Comparison of ENCODE assay signal across 25 cellular contexts in the genomic region with DNA sequence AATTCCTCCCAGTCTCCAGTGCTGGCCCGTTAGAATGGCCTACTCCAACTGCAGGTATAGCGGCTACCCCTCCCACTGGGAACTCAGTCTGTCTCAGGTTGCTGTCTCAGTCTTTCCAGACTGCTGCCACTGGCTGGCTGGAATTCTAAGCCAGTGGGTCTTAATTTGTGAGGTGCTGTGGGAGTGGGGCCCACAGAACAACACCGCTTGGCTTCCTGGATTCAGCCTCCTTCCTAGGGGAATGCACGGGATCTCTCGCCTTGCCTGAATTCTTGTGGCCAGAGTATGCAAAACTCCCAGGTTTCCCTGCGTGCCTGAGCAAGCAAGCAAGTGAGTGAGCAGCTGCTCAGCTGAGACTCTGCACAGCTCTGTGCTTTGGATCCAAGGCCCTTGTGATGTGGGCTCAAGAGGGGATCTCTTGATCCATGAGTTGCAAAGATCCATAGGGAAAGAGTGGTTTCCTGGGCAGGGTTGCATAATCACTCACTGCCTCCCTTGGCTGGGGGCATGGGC. TPM values are rescaled to one million over a fixed set of nuclear protein-coding genes. Genes with fewer than 3 reads are reported as not detected.
DNase-seq lines count a peak whose midpoint lies in the region; ATAC-seq and TF ChIP-seq lines count a peak whose summit lies in the region.
"Had no signal": no experiment of that assay in that cellular context is flagged by ENCODE, and none has a peak within 500 bp of the region (broad histone marks: within the 10 kb centered on the region; RNA-seq: fewer than 3 reads in every experiment).

No MANE protein-coding gene starts in this region.

- POLR2A ChIA-PET in activated CD4-positive, alpha-beta memory T cell treated with anti-CD3 and anti-CD28 coated beads, Interleukin-2, amount 10 ng/mL, durations not matched to agents 7 days and 5 days (lab: Charles Lee): no interaction called here

- no peak overlapping the region for H2BK12ac ChIP-seq in mesenchymal stem cell (ENCODE audit: low read length in 2 of 2)

- H3K18ac ChIP-seq in mesenchymal stem cell (ENCODE audit: low read depth in 1 of 2, low read length in 2 of 2): no peak overlapping the region

- peaks cover 15% of the 10 kb centered on the region for H3K4me1 Mint-ChIP-seq in endodermal cell
- H3K4me1 Mint-ChIP-seq in activated CD4-positive, alpha-beta memory T cell treated with anti-CD3 and anti-CD28 coated beads, Interleukin-2, amount 10 ng/mL, durations not matched to agents 7 days and 5 days: no peaks in the 10 kb centered on the region

- 91% methylated on average over 4 to 6 of the region's 6 CpGs for WGBS in endodermal cell (ENCODE audit: insufficient coverage in 1 of 2, insufficient read length in 1 of 2), 2 experiments
- 78% methylated on average over 6 of the region's 6 CpGs for WGBS in mesenchymal stem cell

- H2AFZ ChIP-seq in mesenchymal stem cell (ENCODE audit: low read depth, low read length): no peak overlapping the region

- no peak overlapping the region for H3K4me3 ChIP-seq in endodermal cell (ENCODE audit: low read length)
- H3K4me3 ChIP-seq in mesenchymal stem cell (ENCODE audit: insufficient read depth in 1 of 2, low read depth in 1 of 2, low read length in 2 of 2): no peak overlapping the region
- H3K4me3 ChIP-seq: A549 had no signal

- peaks cover 5% of the 10 kb centered on the region for H3K36me3 Mint-ChIP-seq in endodermal cell (ENCODE audit: low read depth)
- H3K36me3 Mint-ChIP-seq in activated CD4-positive, alpha-beta memory T cell treated with anti-CD3 and anti-CD28 coated beads, Interleukin-2, amount 10 ng/mL, durations not matched to agents 7 days and 5 days (ENCODE audit: low read depth): no peaks in the 10 kb centered on the region

- H2BK5ac ChIP-seq in mesenchymal stem cell (ENCODE audit: low read depth, low read length, poor library complexity, severe bottlenecking): no peak overlapping the region

- DNase-seq in ELF-1 (ENCODE audit: low read depth, low spot score): peak; percentile 11
- peak; percentile 9 for DNase-seq in NCI-H2171 (lab: John Stamatoyannopoulos, UW)
- peak; percentile 68 for DNase-seq in endodermal cell
- no peak for DNase-seq in mesenchymal stem cell
- no peak for DNase-seq in activated CD4-positive, alpha-beta memory T cell treated with anti-CD3 and anti-CD28 coated beads, Interleukin-2, amount 10 ng/mL, durations not matched to agents 7 days and 5 days
- no peak for DNase-seq in COLO829 (ENCODE audit: low spot score)
- DNase-seq: Calu3; CD4-positive, alpha-beta T cell; HCEC 1CT; IMR-90; Karpas-422; MM.1S; NCI-H1092; NCI-H1436 treated with DMSO at 0.1 percent for 48 hours; NCI-H2029; PC-3; SIG-M5 had no signal

- H3K79me1 ChIP-seq in mesenchymal stem cell (replicated peaks; ENCODE audit: low read length, poor library complexity, severe bottlenecking): no peaks in the 10 kb centered on the region

- H3K27ac ChIP-seq in endodermal cell (ENCODE audit: low read depth, low read length) (no peak overlapping the region), mesenchymal stem cell (ENCODE audit: low read length, poor library complexity, severe bottlenecking) (no peak overlapping the region)
- H3K27ac ChIP-seq: HL-60, RWPE1 had no signal

- no peak overlapping the region for H3K4me2 ChIP-seq in mesenchymal stem cell (ENCODE audit: low read length, poor library complexity, severe bottlenecking)
- H3K4me2 ChIP-seq: A549 had no signal

- no peak overlapping the region for H3K14ac ChIP-seq in mesenchymal stem cell (ENCODE audit: low read length in 2 of 2)

- H3K4me1 ChIP-seq in endodermal cell (ENCODE audit: control insufficient read depth, insufficient read depth, low read length): no peaks in the 10 kb centered on the region
- H3K4me1 ChIP-seq in mesenchymal stem cell (ENCODE audit: control insufficient read depth, insufficient read depth, low read depth, low read length): no peaks in the 10 kb centered on the region

- no peak overlapping the region for H3K4ac ChIP-seq in mesenchymal stem cell (ENCODE audit: low read depth in 1 of 2, low read length in 2 of 2)

- no peak overlapping the region for H2BK120ac ChIP-seq in mesenchymal stem cell (ENCODE audit: low read depth, low read length)

- H3K36me3 ChIP-seq in endodermal cell (ENCODE audit: control insufficient read depth, insufficient read depth, low read length): no peaks in the 10 kb centered on the region
- no peaks in the 10 kb centered on the region for H3K36me3 ChIP-seq in mesenchymal stem cell (ENCODE audit: control insufficient read depth in 1 of 2, insufficient read depth in 2 of 2, low read depth in 1 of 2, low read length in 2 of 2)

- TF ChIP-seq CTCF in endodermal cell (conservative IDR thresholded peaks at IDR 0.05): no peak

- H3K27ac Mint-ChIP-seq in endodermal cell: no peak overlapping the region
- no peak overlapping the region for H3K27ac Mint-ChIP-seq in activated CD4-positive, alpha-beta memory T cell treated with anti-CD3 and anti-CD28 coated beads, Interleukin-2, amount 10 ng/mL, durations not matched to agents 7 days and 5 days
- H3K27ac Mint-ChIP-seq: CD4-positive, alpha-beta T cell had no signal

- H3K9me3 ChIP-seq in endodermal cell (ENCODE audit: control insufficient read depth, low read length) (no peaks in the 10 kb centered on the region), mesenchymal stem cell (ENCODE audit: control insufficient read depth, low read length) (peaks cover 6% of the 10 kb centered on the region)
- H3K9me3 ChIP-seq: A549 had no signal

- H3K9me3 Mint-ChIP-seq in endodermal cell: peaks cover 8% of the 10 kb centered on the region
- H3K9me3 Mint-ChIP-seq in activated CD4-positive, alpha-beta memory T cell treated with anti-CD3 and anti-CD28 coated beads, Interleukin-2, amount 10 ng/mL, durations not matched to agents 7 days and 5 days: peaks cover 2% of the 10 kb centered on the region

- CTCF ChIA-PET in activated CD4-positive, alpha-beta memory T cell treated with anti-CD3 and anti-CD28 coated beads, Interleukin-2, amount 10 ng/mL, durations not matched to agents 7 days and 5 days (lab: Charles Lee): no interaction called here

- no peak overlapping the region for H2BK15ac ChIP-seq in mesenchymal stem cell (ENCODE audit: low read depth, poor library complexity, severe bottlenecking)

- ATAC-seq in GM18861 (IDR thresholded peaks at IDR 0.05; ENCODE audit: unreplicated experiment) (no peak), GM18511 (IDR thresholded peaks at IDR 0.05; ENCODE audit: unreplicated experiment) (no peak)
- ATAC-seq: A549, PC-3, SK-N-SH treated with all-trans-retinoic acid at 6 μM for 48 hours had no signal

- H4K91ac ChIP-seq in mesenchymal stem cell (ENCODE audit: low read length): peak overlapping the region; percentile 27

- no peak overlapping the region for H3K23ac ChIP-seq in mesenchymal stem cell (ENCODE audit: low read length in 2 of 2)

- H3K4me3 Mint-ChIP-seq in endodermal cell: no peak overlapping the region
- H3K4me3 Mint-ChIP-seq in activated CD4-positive, alpha-beta memory T cell treated with anti-CD3 and anti-CD28 coated beads, Interleukin-2, amount 10 ng/mL, durations not matched to agents 7 days and 5 days: no peak overlapping the region
- H3K4me3 Mint-ChIP-seq: CD4-positive, alpha-beta T cell had no signal

- no peaks in the 10 kb centered on the region for H3K27me3 ChIP-seq in endodermal cell (ENCODE audit: control insufficient read depth, insufficient read depth, low read length, poor library complexity, severe bottlenecking)
- no peaks in the 10 kb centered on the region for H3K27me3 ChIP-seq in mesenchymal stem cell (ENCODE audit: control insufficient read depth in 1 of 2, insufficient read depth in 1 of 2, low read length in 2 of 2)

- no peaks in the 10 kb centered on the region for H3K27me3 Mint-ChIP-seq in endodermal cell (ENCODE audit: insufficient read depth)
- H3K27me3 Mint-ChIP-seq in activated CD4-positive, alpha-beta memory T cell treated with anti-CD3 and anti-CD28 coated beads, Interleukin-2, amount 10 ng/mL, durations not matched to agents 7 days and 5 days: peaks cover 7% of the 10 kb centered on the region

- H3K9ac ChIP-seq in endodermal cell (ENCODE audit: extremely low read depth, low read length, poor library complexity, severe bottlenecking): no peak overlapping the region
- no peak overlapping the region for H3K9ac ChIP-seq in mesenchymal stem cell (ENCODE audit: low read length)

- H2AK5ac ChIP-seq in mesenchymal stem cell (ENCODE audit: low read length, severe bottlenecking): no peak overlapping the region

- H4K8ac ChIP-seq in mesenchymal stem cell (ENCODE audit: low read length): no peak overlapping the region

RNA-seq across cellular contexts. Expression of gene GPR141, which starts 41.5 kb away (rescaled TPM):
- total RNA-seq in endodermal cell: 1 to 10 TPM; 1.9 to 3.9 TPM
- not detected for polyA plus RNA-seq in endodermal cell (2013, experiment 1 of 2)
- not detected for polyA plus RNA-seq in endodermal cell (2013, experiment 2 of 2)
- polyA plus RNA-seq in mesenchymal stem cell (2013, experiment 1 of 2): not detected
- not detected for polyA plus RNA-seq in mesenchymal stem cell (2013, experiment 2 of 2)
- not detected for total RNA-seq in activated CD4-positive, alpha-beta memory T cell treated with anti-CD3 and anti-CD28 coated beads, Interleukin-2, amount 10 ng/mL, durations not matched to agents 7 days and 5 days
- total RNA-seq: Calu3; CD4-positive, alpha-beta T cell; IMR-90; NCI-H460; PC-3 had no signal
- polyA plus RNA-seq: BJ, IMR-90 had no signal

Comparison
In these comparisons a context has a peak if more than half of its experiments do, and no peak if none do; other contexts are left out.
1. DNase-seq: peak in ELF-1 (single experiment), NCI-H2171 (single experiment) and endodermal cell (single experiment); none in mesenchymal stem cell (single experiment), activated CD4-positive, alpha-beta memory T cell treated with anti-CD3 and anti-CD28 coated beads, Interleukin-2, amount 10 ng/mL, durations not matched to agents 7 days and 5 days (single experiment) and COLO829 (single experiment).